19 cellular contexts compared by ENCODE assay signal in the genomic region with DNA sequence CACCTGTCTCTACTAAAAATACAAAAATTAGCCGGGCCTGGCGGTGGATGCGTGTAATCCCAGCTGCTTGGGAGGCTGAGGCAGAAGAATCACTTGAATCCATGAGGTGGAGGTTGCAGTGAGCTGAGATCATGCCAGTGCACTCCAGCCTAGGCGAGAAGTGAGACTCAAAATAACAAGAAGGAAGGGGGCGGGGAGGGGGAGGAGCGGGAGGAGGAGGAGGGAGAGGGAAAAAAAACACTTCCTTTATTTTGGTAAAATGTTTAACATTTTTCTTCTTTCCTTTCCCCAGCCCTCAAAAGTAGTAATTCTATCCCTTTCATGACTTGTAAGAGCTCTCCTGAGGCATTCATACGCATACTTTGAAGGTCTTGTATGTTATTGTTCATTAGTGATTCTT. TPM values are rescaled to one million over a fixed set of nuclear protein-coding genes. Genes with fewer than 3 reads are reported as not detected.
A peak's percentile ranks its signal among the peaks of the same experiment; 100 is the strongest.
DNase-seq lines count a peak whose midpoint lies in the region; ATAC-seq, FAIRE-seq and TF ChIP-seq lines count a peak whose summit lies in the region.
"Had no signal": no experiment of that assay in that cellular context is flagged by ENCODE, and none has a peak within 500 bp of the region (broad histone marks: within the 10 kb centered on the region; RNA-seq: fewer than 3 reads in every experiment).

No MANE protein-coding gene starts in this region.

- H3K36me3 ChIP-seq in left ventricle myocardium inferior (no peaks in the 10 kb centered on the region), esophagus muscularis mucosa (no peaks in the 10 kb centered on the region)

- 76% methylated on average over 7 of the region's 7 CpGs for WGBS in right cardiac atrium
- 79% methylated on average over 7 of the region's 7 CpGs for whole genome bisulfite sequencing in esophagus muscularis mucosa

- no peak for ATAC-seq in right cardiac atrium
- no peak for ATAC-seq in GM21381 (IDR thresholded peaks at IDR 0.05; ENCODE audit: unreplicated experiment)
- ATAC-seq: HCT116 had no signal

- intact Hi-C loops in right cardiac atrium (cut with DNase I), result no loop called here
- intact Hi-C loops in left ventricle myocardium inferior (cut with micrococcal nuclease), result no loop called here
- intact Hi-C loops in esophagus muscularis mucosa (cut with DNase I), result no loop called here

- peak in 2 of 3 donors; percentile 50 to 60 for DNase-seq in right cardiac atrium
- no peak for DNase-seq in left ventricle myocardium inferior
- peak; percentile 42 for DNase-seq in MV-4-11 (lab: John Stamatoyannopoulos, UW)
- peak; percentile 29 for DNase-seq in esophagus muscularis mucosa (ENCODE audit: extremely low spot score)
- DNase-seq in GM12892 (ENCODE audit: insufficient read length), result no peak
- no peak for DNase-seq in ureter (ENCODE audit: low spot score)
- no peak for DNase-seq in activated T-cell treated with anti-CD3 and anti-CD28 coated beads, Interleukin-2, amount 50 U/mL, for 1 hour
- DNase-seq: Caco-2; CD4-positive, alpha-beta T cell; NCI-H1105; NCI-H2081; NCI-H748 treated with DMSO at 0.1 percent for 48 hours; NK-92 treated with Interleukin-12 subunit alpha and Interleukin-12 subunit beta, amount 100 ng/mL, for 24 hours; SHP77 treated with DMSO at 0.1 percent for 48 hours; SK-N-SH had no signal

- no peak for TF ChIP-seq EP300 in esophagus muscularis mucosa (IDR thresholded peaks at IDR 0.05)

- no peaks in the 10 kb centered on the region for H3K4me1 ChIP-seq in right cardiac atrium (ENCODE audit: control insufficient read depth, insufficient read depth, low read length)
- H3K4me1 ChIP-seq in left ventricle myocardium inferior, result peaks cover 5% of the 10 kb centered on the region
- H3K4me1 ChIP-seq in esophagus muscularis mucosa, result no peaks in the 10 kb centered on the region
- H3K4me1 ChIP-seq: Caco-2 had no signal

- TF ChIP-seq POLR2A in esophagus muscularis mucosa (IDR thresholded peaks at IDR 0.05; ENCODE audit: low read depth) (no peak), GM12892 (IDR thresholded peaks at IDR 0.05; ENCODE audit: low read depth, low read length) (no peak)

- no peak overlapping the region for H3K27ac ChIP-seq in right cardiac atrium (ENCODE audit: low read length)
- no peak overlapping the region for H3K27ac ChIP-seq in left ventricle myocardium inferior (replicated peaks)
- H3K27ac ChIP-seq in esophagus muscularis mucosa (replicated peaks in 1 of 4), result no peak overlapping the region
- H3K27ac ChIP-seq: KMS-11 had no signal

- FAIRE-seq in GM12892 (lab: Jason Lieb, UNC), result no peak
- FAIRE-seq: G401.6 had no signal

- H3K27me3 ChIP-seq in right cardiac atrium (ENCODE audit: control insufficient read depth, insufficient read depth) (no peaks in the 10 kb centered on the region), left ventricle myocardium inferior (ENCODE audit: low read depth) (no peaks in the 10 kb centered on the region), esophagus muscularis mucosa (no peaks in the 10 kb centered on the region)

- TF ChIP-seq CTCF in left ventricle myocardium inferior (IDR thresholded peaks at IDR 0.05; ENCODE audit: borderline replicate concordance) (no peak), esophagus muscularis mucosa (IDR thresholded peaks at IDR 0.05) (no peak)

- no peaks in the 10 kb centered on the region for H3K9me3 ChIP-seq in right cardiac atrium (ENCODE audit: control insufficient read depth, low read length)
- no peaks in the 10 kb centered on the region for H3K9me3 ChIP-seq in left ventricle myocardium inferior (replicated peaks)
- no peaks in the 10 kb centered on the region for H3K9me3 ChIP-seq in esophagus muscularis mucosa
- H3K9me3 ChIP-seq: Caco-2, SK-N-SH had no signal

- H3K4me3 ChIP-seq in right cardiac atrium (ENCODE audit: low read length), result no peak overlapping the region
- no peak overlapping the region for H3K4me3 ChIP-seq in left ventricle myocardium inferior
- no peak overlapping the region for H3K4me3 ChIP-seq in esophagus muscularis mucosa

RNA-seq across cellular contexts. Expression of a gene that starts 44.3 kb away (rescaled TPM):
- total RNA-seq in right cardiac atrium (10 to 100 TPM; 27.9 to 37.7 (median 35.6) TPM), left ventricle myocardium inferior (34.6 TPM), esophagus muscularis mucosa (10 to 100 TPM; 44.3 to 46.1 (median 44.7) TPM), ureter (19.7 TPM)
- 23.2 TPM for polyA plus RNA-seq in right cardiac atrium
- 0.38 TPM for polyA plus RNA-seq in GM12892 (2012; ENCODE audit: missing spikeins)

Comparison
In these comparisons a context has a peak if more than half of its experiments do, and no peak if none do; other contexts are left out.
1. DNase-seq: peak in right cardiac atrium (2 of 3), MV-4-11 (single experiment) and esophagus muscularis mucosa (single experiment); none in left ventricle myocardium inferior (single experiment), GM12892 (single experiment), ureter (single experiment) and activated T-cell treated with anti-CD3 and anti-CD28 coated beads, Interleukin-2, amount 50 U/mL, for 1 hour (single experiment).